Comparison of ENCODE assay signal across 28 cellular contexts in the genomic region with DNA sequence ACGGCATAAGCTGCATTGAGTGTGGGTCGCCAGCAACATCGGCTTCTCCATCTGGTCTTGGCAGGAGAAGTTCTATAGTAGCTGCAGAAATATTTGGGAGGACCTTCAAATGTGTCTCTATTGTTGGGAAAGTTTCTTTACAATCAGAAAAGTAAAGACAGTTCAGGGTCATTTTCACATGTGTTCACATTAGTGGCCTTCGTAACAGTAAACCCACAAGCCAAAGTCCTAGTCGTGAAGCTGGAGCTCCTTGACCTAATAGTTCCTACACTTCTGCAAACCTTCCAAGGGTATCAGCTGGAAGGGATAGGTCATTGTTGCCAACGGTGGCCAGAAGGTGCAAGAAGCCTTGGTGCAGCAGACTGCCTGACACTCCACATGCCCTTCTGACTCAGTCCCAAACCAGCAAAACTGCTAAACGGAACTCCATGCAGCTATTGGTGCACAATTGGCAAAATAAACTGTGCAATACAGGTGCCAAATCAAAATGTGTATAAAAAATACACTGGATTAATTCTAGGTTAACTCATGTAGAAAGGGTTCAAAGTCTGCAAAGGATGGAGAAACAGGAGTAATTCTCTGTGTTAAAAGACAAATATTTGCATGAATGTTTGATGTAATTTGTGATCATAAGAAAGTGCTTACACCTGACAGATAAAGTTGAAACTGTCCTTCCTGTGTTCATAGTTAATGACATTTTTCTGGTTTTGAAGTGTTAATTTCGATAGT.
"Had no signal": no experiment of that assay in that cellular context is flagged by ENCODE, and none has a peak within 500 bp of the region (broad histone marks: within the 10 kb centered on the region; RNA-seq: fewer than 3 reads in every experiment).

No MANE protein-coding gene starts in this region.

- H3K27me3 ChIP-seq: ascending aorta, breast epithelium, esophagus muscularis mucosa, foreskin keratinocyte, gastrocnemius medialis had no signal

- DNase-seq: activated CD4-positive, alpha-beta memory T cell treated with anti-CD3 and anti-CD28 coated beads for 36 hours; activated CD4-positive, alpha-beta T cell treated with anti-CD3 and anti-CD28 coated beads for 36 hours; activated CD4-positive, alpha-beta T cell treated with anti-CD3 and anti-CD28 coated beads, Interleukin-2, amount 10 ng/mL, durations not matched to agents 24 days and 14 days; activated CD4-positive, CD25-positive, alpha-beta regulatory T cell; activated CD4-positive, CD25-positive, alpha-beta regulatory T cell treated with anti-CD3 and anti-CD28 coated beads, Interleukin-2, amount 50 U/mL, for 72 hours; activated CD8-positive, alpha-beta memory T cell treated with anti-CD3 and anti-CD28 coated beads, Interleukin-2, amount 50 U/mL, for 48 hours; activated gamma-delta T cell; activated naive CD4-positive, alpha-beta T cell; activated naive CD4-positive, alpha-beta T cell treated with anti-CD3 and anti-CD28 coated beads, Interleukin-2, amount 10 ng/mL, durations not matched to agents 7 days and 5 days; activated naive CD8-positive, alpha-beta T cell treated with anti-CD3 and anti-CD28 coated beads, Interleukin-2, amount 10 ng/mL, durations not matched to agents 7 days and 5 days; activated T-cell treated with anti-CD3 and anti-CD28 coated beads for 4 hours; activated T-cell treated with anti-CD3 and anti-CD28 coated beads, Interleukin-2, amount 50 U/mL, for 24 hours; activated T-cell treated with anti-CD3 and anti-CD28 coated beads, Interleukin-2, amount 50 U/mL, for 72 hours; effector CD4-positive, alpha-beta T cell; effector memory CD8-positive, alpha-beta T cell; erythroblast; foreskin keratinocyte; gastrocnemius medialis; glutamatergic neuron; T-helper 2 cell had no signal

- H3K36me3 Mint-ChIP-seq: activated CD4-positive, alpha-beta memory T cell treated with anti-CD3 and anti-CD28 coated beads for 36 hours; activated naive CD4-positive, alpha-beta T cell treated with anti-CD3 and anti-CD28 coated beads, Interleukin-2, amount 10 ng/mL, durations not matched to agents 7 days and 5 days; activated naive CD4-positive, alpha-beta T cell treated with anti-CD3 and anti-CD28 coated beads, Interleukin-2, amount 50 U/mL, for 72 hours; activated naive CD8-positive, alpha-beta T cell treated with anti-CD3 and anti-CD28 coated beads, Interleukin-2, amount 10 ng/mL, durations not matched to agents 7 days and 5 days; brain had no signal

- H3K4me3 ChIP-seq: ascending aorta, breast epithelium, coronary artery, esophagus muscularis mucosa, gastrocnemius medialis had no signal

- H3K9me3 Mint-ChIP-seq: activated CD4-positive, alpha-beta memory T cell treated with anti-CD3 and anti-CD28 coated beads for 36 hours; activated CD4-positive, alpha-beta T cell treated with anti-CD3 and anti-CD28 coated beads, Interleukin-2, amount 10 ng/mL, durations not matched to agents 24 days and 14 days; activated naive CD4-positive, alpha-beta T cell treated with anti-CD3 and anti-CD28 coated beads, Interleukin-2, amount 10 ng/mL, durations not matched to agents 7 days and 5 days; activated naive CD8-positive, alpha-beta T cell treated with anti-CD3 and anti-CD28 coated beads, Interleukin-2, amount 10 ng/mL, durations not matched to agents 7 days and 5 days; activated T-cell treated with anti-CD3 and anti-CD28 coated beads, Interleukin-2, amount 50 U/mL, for 24 hours; central memory CD8-positive, alpha-beta T cell; dendritic cell treated with granulocyte-macrophage colony-stimulating factor and Interleukin-4, amounts not matched to agents 40 ng/mL and 50 ng/mL, for 4 days had no signal

- H3K4me1 Mint-ChIP-seq: activated CD4-positive, alpha-beta T cell treated with anti-CD3 and anti-CD28 coated beads for 36 hours; activated CD4-positive, alpha-beta T cell treated with anti-CD3 and anti-CD28 coated beads, Interleukin-2, amount 10 ng/mL, durations not matched to agents 24 days and 14 days; activated naive CD4-positive, alpha-beta T cell treated with anti-CD3 and anti-CD28 coated beads, Interleukin-2, amount 10 ng/mL, durations not matched to agents 7 days and 5 days; activated naive CD8-positive, alpha-beta T cell treated with anti-CD3 and anti-CD28 coated beads, Interleukin-2, amount 10 ng/mL, durations not matched to agents 7 days and 5 days; brain; central memory CD8-positive, alpha-beta T cell had no signal

- H3K4me1 ChIP-seq: ascending aorta, breast epithelium, foreskin keratinocyte, gastrocnemius medialis had no signal

- H3K4me3 Mint-ChIP-seq: activated CD4-positive, alpha-beta memory T cell treated with anti-CD3 and anti-CD28 coated beads for 36 hours; activated CD4-positive, alpha-beta T cell treated with anti-CD3 and anti-CD28 coated beads for 36 hours; activated CD4-positive, alpha-beta T cell treated with anti-CD3 and anti-CD28 coated beads, Interleukin-2, amount 10 ng/mL, durations not matched to agents 24 days and 14 days; activated naive CD4-positive, alpha-beta T cell treated with anti-CD3 and anti-CD28 coated beads, Interleukin-2, amount 10 ng/mL, durations not matched to agents 7 days and 5 days; activated naive CD8-positive, alpha-beta T cell treated with anti-CD3 and anti-CD28 coated beads, Interleukin-2, amount 10 ng/mL, durations not matched to agents 7 days and 5 days; activated T-cell treated with anti-CD3 and anti-CD28 coated beads, Interleukin-2, amount 50 U/mL, for 24 hours; activated T-cell treated with anti-CD3 and anti-CD28 coated beads, Interleukin-2, amount 50 U/mL, for 72 hours; brain; central memory CD8-positive, alpha-beta T cell; dendritic cell treated with granulocyte-macrophage colony-stimulating factor and Interleukin-4, amounts not matched to agents 40 ng/mL and 50 ng/mL, for 4 days; effector memory CD8-positive, alpha-beta T cell had no signal

- ATAC-seq: activated CD4-positive, alpha-beta T cell treated with anti-CD3 and anti-CD28 coated beads for 36 hours; activated naive CD4-positive, alpha-beta T cell treated with anti-CD3 and anti-CD28 coated beads, Interleukin-2, amount 50 U/mL, for 72 hours; activated T-cell treated with anti-CD3 and anti-CD28 coated beads, Interleukin-2, amount 50 U/mL, for 72 hours; effector memory CD8-positive, alpha-beta T cell; foreskin keratinocyte; gastrocnemius medialis had no signal

- H3K36me3 ChIP-seq: ascending aorta, breast epithelium, esophagus muscularis mucosa, gastrocnemius medialis had no signal

- H3K27me3 Mint-ChIP-seq: activated CD4-positive, alpha-beta T cell treated with anti-CD3 and anti-CD28 coated beads, Interleukin-2, amount 10 ng/mL, durations not matched to agents 24 days and 14 days; activated naive CD4-positive, alpha-beta T cell treated with anti-CD3 and anti-CD28 coated beads, Interleukin-2, amount 10 ng/mL, durations not matched to agents 7 days and 5 days; central memory CD8-positive, alpha-beta T cell; dendritic cell treated with granulocyte-macrophage colony-stimulating factor and Interleukin-4, amounts not matched to agents 40 ng/mL and 50 ng/mL, for 4 days had no signal

- H3K9me3 ChIP-seq: ascending aorta, breast epithelium, esophagus muscularis mucosa, gastrocnemius medialis had no signal

- H3K27ac ChIP-seq: ascending aorta, breast epithelium, coronary artery, esophagus muscularis mucosa, foreskin keratinocyte, gastrocnemius medialis had no signal

- H3K27ac Mint-ChIP-seq: activated CD4-positive, alpha-beta memory T cell treated with anti-CD3 and anti-CD28 coated beads for 36 hours; activated CD4-positive, alpha-beta T cell treated with anti-CD3 and anti-CD28 coated beads for 36 hours; activated CD4-positive, alpha-beta T cell treated with anti-CD3 and anti-CD28 coated beads, Interleukin-2, amount 10 ng/mL, durations not matched to agents 24 days and 14 days; activated naive CD4-positive, alpha-beta T cell treated with anti-CD3 and anti-CD28 coated beads, Interleukin-2, amount 10 ng/mL, durations not matched to agents 7 days and 5 days; activated naive CD4-positive, alpha-beta T cell treated with anti-CD3 and anti-CD28 coated beads, Interleukin-2, amount 50 U/mL, for 72 hours; activated naive CD8-positive, alpha-beta T cell treated with anti-CD3 and anti-CD28 coated beads, Interleukin-2, amount 10 ng/mL, durations not matched to agents 7 days and 5 days; activated T-cell treated with anti-CD3 and anti-CD28 coated beads, Interleukin-2, amount 50 U/mL, for 24 hours; activated T-cell treated with anti-CD3 and anti-CD28 coated beads, Interleukin-2, amount 50 U/mL, for 72 hours; brain; dendritic cell treated with granulocyte-macrophage colony-stimulating factor and Interleukin-4, amounts not matched to agents 40 ng/mL and 50 ng/mL, for 4 days; effector memory CD8-positive, alpha-beta T cell had no signal
